In genomic region chr3:152891678-152892077, GRCh38 we compare ENCODE assay signal across 26 cellular contexts.
"Had no signal": no experiment of that assay in that cellular context is flagged by ENCODE, and none has a peak within 500 bp of the region (broad histone marks: within the 10 kb centered on the region; RNA-seq: fewer than 3 reads in every experiment).

No MANE protein-coding gene starts in this region.

- DNase-seq: stimulated activated CD4-positive, alpha-beta T cell treated with anti-CD3 and anti-CD28 coated beads, Interleukin-2, amount 100 ng/mL, for 48 hours; stimulated activated CD4-positive, alpha-beta T cell treated with anti-CD3 and anti-CD28 coated beads, Interleukin-4, amount 100 ng/mL, for 1 hour; stimulated activated CD4-positive, alpha-beta T cell treated with anti-CD3 and anti-CD28 coated beads, Interleukin-4, amount 100 ng/mL, for 24 hours; stimulated activated CD4-positive, alpha-beta T cell treated with anti-CD3 and anti-CD28 coated beads, Interleukin-4, amount 100 ng/mL, for 4 hours; stimulated activated CD8-positive, alpha-beta memory T cell treated with anti-CD3 and anti-CD28 coated beads, Interleukin-4, amount 100 ng/mL, for 48 hours; stimulated activated naive B cell treated with anti-CD40 and anti-IgM and Interleukin-4, amounts not matched to agents 10 μg/mL and 1 μg/mL and 100 μg/mL, for 72 hours; stimulated activated naive CD4-positive, alpha-beta T cell; stimulated activated naive CD4-positive, alpha-beta T cell treated with Interleukin-2 at 50 U/mL for 16 hours; stimulated activated naive CD8-positive, alpha-beta T cell treated with anti-CD3 and anti-CD28 coated beads, Interleukin-15, amount 100 ng/mL, for 72 hours; stimulated activated naive CD8-positive, alpha-beta T cell treated with anti-CD3 and anti-CD28 coated beads, Interleukin-15, Interleukin-2, amounts not matched to agents 100 U/mL and 50 U/mL, for 24 hours; stomach; substantia nigra; testis; thyroid gland; tibial artery; transverse colon; trophoblast cell; upper lobe of left lung; upper lobe of right lung; uterus had no signal

- H3K4me3 ChIP-seq: stomach, suprapubic skin, testis, thoracic aorta, thyroid gland, tibial artery, tibial nerve, transverse colon, upper lobe of left lung, upper lobe of right lung, uterus, vagina had no signal

- H3K9me3 ChIP-seq: suprapubic skin, testis, thoracic aorta, thyroid gland, tibial artery, tibial nerve, transverse colon, upper lobe of left lung, upper lobe of right lung, uterus, vagina had no signal

- FAIRE-seq: urothelium cell line had no signal

- ATAC-seq: stimulated activated memory B cell treated with anti-CD40 and anti-IgM and Interleukin-4, amounts not matched to agents 10 μg/mL and 1 μg/mL and 100 μg/mL, for 72 hours; stimulated activated naive B cell treated with anti-CD40 and anti-IgM and Interleukin-4, amounts not matched to agents 10 μg/mL and 1 μg/mL and 100 μg/mL, for 72 hours; stimulated activated naive CD8-positive, alpha-beta T cell treated with anti-CD3 and anti-CD28 coated beads, Interleukin-15, amount 100 ng/mL, for 72 hours; stimulated activated naive CD8-positive, alpha-beta T cell treated with anti-CD3 and anti-CD28 coated beads, Interleukin-15, Interleukin-2, amounts not matched to agents 100 U/mL and 50 U/mL, for 24 hours; upper lobe of right lung had no signal

- H3K27ac ChIP-seq: stomach, suprapubic skin, testis, thoracic aorta, thyroid gland, tibial artery, tibial nerve, transverse colon, upper lobe of left lung, upper lobe of right lung, uterus, vagina had no signal

- H3K27me3 ChIP-seq: stomach, suprapubic skin, testis, thyroid gland, tibial artery, tibial nerve, transverse colon, upper lobe of left lung, upper lobe of right lung, uterus, vagina had no signal

- H3K4me1 ChIP-seq: stomach, suprapubic skin, testis, thyroid gland, tibial artery, tibial nerve, transverse colon, upper lobe of left lung, upper lobe of right lung, uterus, vagina had no signal

- H3K36me3 ChIP-seq: stomach, suprapubic skin, thoracic aorta, thyroid gland, tibial artery, transverse colon, upper lobe of left lung, upper lobe of right lung, uterus, vagina had no signal
